ENCODE assay signal across 8 cellular contexts in the genomic region with DNA sequence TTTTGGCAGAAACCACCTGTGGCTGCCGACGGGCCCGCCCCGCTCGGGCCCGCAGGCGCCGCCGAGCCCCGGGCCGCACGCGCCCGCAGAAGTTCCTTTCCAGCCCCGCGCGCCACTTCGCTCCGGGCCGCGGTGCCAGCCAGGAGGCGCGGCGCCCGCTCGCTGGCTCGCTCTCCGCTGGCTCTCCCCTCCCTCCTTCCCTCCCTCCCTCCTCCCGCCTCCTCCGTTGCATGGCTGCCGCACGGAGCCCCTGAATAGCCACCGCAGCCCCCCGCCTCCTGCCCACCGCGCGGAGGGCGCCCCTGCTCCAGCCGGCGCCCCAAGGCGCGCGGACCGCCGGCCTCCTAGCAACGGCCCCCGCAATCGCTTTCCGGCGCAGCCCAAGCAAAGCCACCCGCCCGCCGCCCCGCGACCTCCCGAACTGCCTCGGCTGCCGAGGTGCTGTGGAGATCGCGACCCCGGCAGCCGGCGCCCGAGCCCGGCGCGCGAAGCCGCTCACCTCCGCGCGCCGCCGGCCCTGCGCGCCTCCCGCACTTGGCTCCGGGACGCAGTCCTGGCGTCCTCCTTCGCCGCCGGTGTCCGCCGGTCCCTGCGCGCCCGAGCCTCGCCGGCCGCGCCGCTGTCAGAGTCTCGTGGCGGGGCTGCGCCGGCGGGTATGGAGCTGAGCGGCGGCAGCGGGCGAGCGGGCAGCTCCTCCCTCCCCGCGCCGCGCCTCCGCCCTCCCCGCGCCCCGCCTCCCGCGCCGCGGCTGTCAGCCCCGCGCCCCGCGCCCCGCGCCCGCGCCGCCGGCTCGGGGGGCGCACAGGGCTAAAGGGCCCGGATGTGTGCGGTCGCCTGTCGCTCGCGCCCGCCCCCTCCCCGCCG. TPM values are rescaled to one million over a fixed set of nuclear protein-coding genes. Genes with fewer than 3 reads are reported as not detected.
DNase-seq lines count a peak whose midpoint lies in the region; ATAC-seq and TF ChIP-seq lines count a peak whose summit lies in the region.

ZBTB7C (minus strand) TSS at position 657 of the 864 bp plus-strand sequence.

- peak within 1 kb of the TSS; percentile 83 for H3K4me3 Mint-ChIP-seq in activated T-helper 1 cell treated with anti-CD3 and anti-CD28 coated beads, Interleukin-12 subunit alpha, Interleukin-12 subunit beta, Interleukin-2, Interleukin-4 antibody, amounts not matched to agents 30 ng/mL and 10 ng/mL and 1 ng/mL, durations not matched to agents 14 hours and 24 hours and 36 hours

- peaks cover 75% of the 10 kb centered on the region for H3K27me3 Mint-ChIP-seq in activated T-helper 1 cell treated with anti-CD3 and anti-CD28 coated beads, Interleukin-12 subunit alpha, Interleukin-12 subunit beta, Interleukin-2, Interleukin-4 antibody, amounts not matched to agents 30 ng/mL and 10 ng/mL and 1 ng/mL, durations not matched to agents 14 hours and 24 hours and 36 hours (ENCODE audit: insufficient read depth)

- peak within 1 kb of the TSS; percentile 55 for H3K4me3 ChIP-seq in NB4 (ENCODE audit: low read depth, low read length)

- peak; percentile 48 for ATAC-seq in omental fat pad (ENCODE audit: low FRiP score)
- ATAC-seq in HG03439 (IDR thresholded peaks at IDR 0.05; ENCODE audit: unreplicated experiment) = no peak
- ATAC-seq in GM21737 (IDR thresholded peaks at IDR 0.05; ENCODE audit: unreplicated experiment) = no peak

- intact Hi-C loops in activated T-helper 1 cell treated with anti-CD3 and anti-CD28 coated beads, Interleukin-12 subunit alpha, Interleukin-12 subunit beta, Interleukin-2, Interleukin-4 antibody, amounts not matched to agents 30 ng/mL and 10 ng/mL and 1 ng/mL, durations not matched to agents 14 hours and 24 hours and 36 hours (cut with micrococcal nuclease) = loop anchor here (2.0 to 10.0 kb wide), 2 partner anchors 284 to 1406 kb away; partner anchors contain the start of gene ACAA2
- intact Hi-C loops in head of caudate nucleus (cut with DNase I) = no loop called here

- H3K36me3 Mint-ChIP-seq in activated T-helper 1 cell treated with anti-CD3 and anti-CD28 coated beads, Interleukin-12 subunit alpha, Interleukin-12 subunit beta, Interleukin-2, Interleukin-4 antibody, amounts not matched to agents 30 ng/mL and 10 ng/mL and 1 ng/mL, durations not matched to agents 14 hours and 24 hours and 36 hours (ENCODE audit: low read depth) = no peaks in the 10 kb centered on the region

- TF ChIP-seq CTCF in NB4 (IDR thresholded peaks at IDR 0.05; ENCODE audit: low read depth, low read length) = no peak
- TF ChIP-seq CTCF in omental fat pad (IDR thresholded peaks at IDR 0.05) = no peak

- H3K4me1 Mint-ChIP-seq in activated T-helper 1 cell treated with anti-CD3 and anti-CD28 coated beads, Interleukin-12 subunit alpha, Interleukin-12 subunit beta, Interleukin-2, Interleukin-4 antibody, amounts not matched to agents 30 ng/mL and 10 ng/mL and 1 ng/mL, durations not matched to agents 14 hours and 24 hours and 36 hours (ENCODE audit: low read depth) = peaks cover 7% of the 10 kb centered on the region

- no peak for TF ChIP-seq POLR2A in NB4 (IDR thresholded peaks at IDR 0.05; ENCODE audit: extremely low read depth, insufficient read length)

- peak; percentile 23 for DNase-seq in activated T-cell treated with anti-CD3 and anti-CD28 coated beads, Interleukin-2, amount 50 U/mL, for 1 hour
- DNase-seq in activated T-cell treated with anti-CD3 and anti-CD28 coated beads for 4 hours (no peak), NB4 (ENCODE audit: low read depth) (peak; percentile 47), head of caudate nucleus (peak in 38 of 42 donors; percentile 15 to 76 (median 45)), omental fat pad (ENCODE audit: low spot score) (no peak)
- DNase-seq in activated T-helper 1 cell treated with anti-CD3 and anti-CD28 coated beads, Interleukin-12 subunit alpha, Interleukin-12 subunit beta, Interleukin-2, Interleukin-4 antibody, amounts not matched to agents 30 ng/mL and 10 ng/mL and 1 ng/mL, durations not matched to agents 14 hours and 24 hours and 36 hours (ENCODE audit: low spot score) = peak; percentile 37

- no peaks in the 10 kb centered on the region for H3K9me3 Mint-ChIP-seq in activated T-helper 1 cell treated with anti-CD3 and anti-CD28 coated beads, Interleukin-12 subunit alpha, Interleukin-12 subunit beta, Interleukin-2, Interleukin-4 antibody, amounts not matched to agents 30 ng/mL and 10 ng/mL and 1 ng/mL, durations not matched to agents 14 hours and 24 hours and 36 hours

- H3K27ac Mint-ChIP-seq in activated T-helper 1 cell treated with anti-CD3 and anti-CD28 coated beads, Interleukin-12 subunit alpha, Interleukin-12 subunit beta, Interleukin-2, Interleukin-4 antibody, amounts not matched to agents 30 ng/mL and 10 ng/mL and 1 ng/mL, durations not matched to agents 14 hours and 24 hours and 36 hours = peak within 1 kb of the TSS; percentile 23

RNA-seq across cellular contexts. Expression of gene ZBTB7C, which starts in this region (rescaled TPM):
- total RNA-seq in activated T-helper 1 cell treated with anti-CD3 and anti-CD28 coated beads, Interleukin-12 subunit alpha, Interleukin-12 subunit beta, Interleukin-2, Interleukin-4 antibody, amounts not matched to agents 30 ng/mL and 10 ng/mL and 1 ng/mL, durations not matched to agents 14 hours and 24 hours and 36 hours = 1.0 and 1.4 TPM in 2 replicates
- total RNA-seq in omental fat pad = 10 to 100 TPM in 3 of 4 donors, 1 to 10 TPM in 1; 5.0 to 14.1 (median 13.3) TPM

Comparison
In these comparisons a context has a peak if more than half of its experiments do, and no peak if none do; other contexts are left out.
1. DNase-seq: peak in activated T-cell treated with anti-CD3 and anti-CD28 coated beads, Interleukin-2, amount 50 U/mL, for 1 hour (single experiment), NB4 (single experiment), activated T-helper 1 cell treated with anti-CD3 and anti-CD28 coated beads, Interleukin-12 subunit alpha, Interleukin-12 subunit beta, Interleukin-2, Interleukin-4 antibody, amounts not matched to agents 30 ng/mL and 10 ng/mL and 1 ng/mL, durations not matched to agents 14 hours and 24 hours and 36 hours (single experiment) and head of caudate nucleus (38 of 42); none in activated T-cell treated with anti-CD3 and anti-CD28 coated beads for 4 hours (single experiment) and omental fat pad (single experiment).